In genomic region chr7:107909445-107909844, GRCh38 we compare ENCODE assay signal across 28 cellular contexts.
"Had no signal": no experiment of that assay in that cellular context is flagged by ENCODE, and none has a peak within 500 bp of the region (broad histone marks: within the 10 kb centered on the region; RNA-seq: fewer than 3 reads in every experiment).

No MANE protein-coding gene starts in this region.

- H3K27me3 Mint-ChIP-seq: naive thymus-derived CD4-positive, alpha-beta T cell had no signal

- ATAC-seq: foreskin keratinocyte; gastroesophageal sphincter; heart left ventricle; left lobe of liver; naive thymus-derived CD4-positive, alpha-beta T cell; sciatic nerve; upper lobe of right lung had no signal

- H3K4me1 Mint-ChIP-seq: nephron, neural progenitor cell had no signal

- H3K27ac Mint-ChIP-seq: nephron, neural progenitor cell had no signal

- DNase-seq: dorsolateral prefrontal cortex; effector CD8-positive, alpha-beta T cell; foreskin keratinocyte; heart left ventricle; kidney; mesendoderm; midbrain; naive thymus-derived CD4-positive, alpha-beta T cell; nucleus accumbens; stimulated activated CD4-positive, alpha-beta T cell treated with anti-CD3 and anti-CD28 coated beads, Interleukin-12 subunit alpha, Interleukin-12 subunit beta, amount 100 ng/mL, for 4 hours; stimulated activated CD4-positive, alpha-beta T cell treated with anti-CD3 and anti-CD28 coated beads, Interleukin-1b, Interleukin-23, amount 100 ng/mL, for 48 hours; stimulated activated CD4-positive, alpha-beta T cell treated with anti-CD3 and anti-CD28 coated beads, Interleukin-4, amount 100 ng/mL, for 1 hour; stimulated activated CD8-positive, alpha-beta memory T cell treated with anti-CD3 and anti-CD28 coated beads, Interleukin-4, amount 100 ng/mL, for 48 hours; stimulated activated naive CD4-positive, alpha-beta T cell treated with Interleukin-2 at 50 U/mL for 16 hours; transverse colon; upper lobe of right lung; uterus had no signal

- H3K4me1 ChIP-seq: neural progenitor cell, prostate gland, right atrium auricular region, suprapubic skin, uterus had no signal

- H3K27me3 ChIP-seq: dorsolateral prefrontal cortex, esophagus muscularis mucosa, foreskin keratinocyte, gastroesophageal sphincter, heart left ventricle, hepatocyte, neural progenitor cell, right atrium auricular region, suprapubic skin, transverse colon, upper lobe of right lung, uterus had no signal

- H3K4me3 ChIP-seq: dorsolateral prefrontal cortex, esophagus muscularis mucosa, gastroesophageal sphincter, heart left ventricle, hepatocyte, neural progenitor cell, prostate gland, right atrium auricular region, smooth muscle cell, suprapubic skin, transverse colon, upper lobe of right lung, uterus had no signal

- H3K4me3 Mint-ChIP-seq: naive thymus-derived CD4-positive, alpha-beta T cell; nephron; neural progenitor cell had no signal

- H3K9me3 ChIP-seq: esophagus muscularis mucosa, gastroesophageal sphincter, prostate gland, right atrium auricular region, suprapubic skin, transverse colon, upper lobe of right lung, uterus had no signal

- H3K36me3 ChIP-seq: prostate gland, uterus had no signal

- H3K27ac ChIP-seq: dorsolateral prefrontal cortex, foreskin keratinocyte, gastroesophageal sphincter, hepatocyte, neural progenitor cell, prostate gland, right atrium auricular region, suprapubic skin, transverse colon, upper lobe of right lung, uterus had no signal
